Comparison of ENCODE assay signal across 15 cellular contexts in genomic region chr1:175862418-175862817, GRCh38.
"Had no signal": no experiment of that assay in that cellular context is flagged by ENCODE, and none has a peak within 500 bp of the region (broad histone marks: within the 10 kb centered on the region; RNA-seq: fewer than 3 reads in every experiment).

No MANE protein-coding gene starts in this region.

- H3K4me3 Mint-ChIP-seq: effector memory CD8-positive, alpha-beta T cell; naive thymus-derived CD4-positive, alpha-beta T cell; nephron progenitor cell had no signal

- DNase-seq: effector memory CD8-positive, alpha-beta T cell; gastrocnemius medialis; kidney; mesendoderm; naive thymus-derived CD4-positive, alpha-beta T cell; nephron progenitor cell; psoas muscle; retina; right lobe of liver; stimulated activated naive CD4-positive, alpha-beta T cell treated with Interleukin-2 at 50 U/mL for 16 hours; testis had no signal

- ATAC-seq: effector memory CD8-positive, alpha-beta T cell; gastrocnemius medialis; naive thymus-derived CD4-positive, alpha-beta T cell; psoas muscle; right lobe of liver had no signal

- H3K4me3 ChIP-seq: esophagus muscularis mucosa, gastrocnemius medialis, psoas muscle, right lobe of liver, testis, tibial nerve had no signal

- H3K27ac Mint-ChIP-seq: effector memory CD8-positive, alpha-beta T cell; naive thymus-derived CD4-positive, alpha-beta T cell; nephron progenitor cell had no signal

- H3K9me3 Mint-ChIP-seq: effector memory CD8-positive, alpha-beta T cell; naive thymus-derived CD4-positive, alpha-beta T cell; nephron progenitor cell had no signal

- H3K27ac ChIP-seq: epithelial cell of prostate, esophagus muscularis mucosa, gastrocnemius medialis, parathyroid adenoma, psoas muscle, right lobe of liver, testis, tibial nerve had no signal

- H3K9me3 ChIP-seq: esophagus muscularis mucosa, gastrocnemius medialis, psoas muscle, right lobe of liver, testis, tibial nerve had no signal

- H3K36me3 ChIP-seq: esophagus muscularis mucosa, gastrocnemius medialis, right lobe of liver, tibial nerve had no signal

- H3K4me1 ChIP-seq: gastrocnemius medialis, parathyroid adenoma, psoas muscle, right lobe of liver, testis had no signal

- H3K36me3 Mint-ChIP-seq: naive thymus-derived CD4-positive, alpha-beta T cell had no signal

- H3K27me3 ChIP-seq: esophagus muscularis mucosa, gastrocnemius medialis, right lobe of liver, testis, tibial nerve had no signal
